Comparison of ENCODE assay signal across 35 cellular contexts in genomic region chrX:125006704-125007103, GRCh38. TPM values are rescaled to one million over a fixed set of nuclear protein-coding genes. Genes with fewer than 3 reads are reported as not detected.
"Had no signal": no experiment of that assay in that cellular context is flagged by ENCODE, and none has a peak within 500 bp of the region (broad histone marks: within the 10 kb centered on the region; RNA-seq: fewer than 3 reads in every experiment).

No MANE protein-coding gene starts in this region.

- DNase-seq: Karpas-422, Kasumi-1, MG63, MM.1S, MV-4-11, NCI-H1048, NCI-H1092, NCI-H1092 treated with DMSO at 0.1 percent for 48 hours, NCI-H1105, NCI-H1105 treated with DMSO at 0.1 percent for 48 hours, NCI-H1417, NCI-H1417 treated with DMSO at 0.1 percent for 48 hours, NCI-H1436, NCI-H1436 treated with DMSO at 0.1 percent for 48 hours, NCI-H146, NCI-H1694, NCI-H1694 treated with DMSO at 0.1 percent for 48 hours, NCI-H187, NCI-H187 treated with DMSO at 0.1 percent for 48 hours, NCI-H1930, NCI-H2029, NCI-H2029 treated with DMSO at 0.1 percent for 48 hours, NCI-H2081, NCI-H2081 treated with DMSO at 0.1 percent for 48 hours, NCI-H2107, NCI-H2171, NCI-H2171 treated with DMSO at 0.1 percent for 48 hours, NCI-H2227 treated with DMSO at 0.1 percent for 48 hours, NCI-H226, NCI-H345, NCI-H446, NCI-H446 treated with DMSO at 0.1 percent for 48 hours, NCI-H510A, NCI-H510A treated with DMSO at 0.1 percent for 48 hours had no signal

- H3K9me3 ChIP-seq: MG63 had no signal

- H3K4me3 ChIP-seq: MG63 had no signal

- H3K36me3 ChIP-seq: MG63 had no signal

- H3K27me3 ChIP-seq: MG63 had no signal

RNA-seq across cellular contexts. Expression of gene TENM1, which starts 43.1 kb away (rescaled TPM):
- total RNA-seq: LHCN-M2 had no signal
